1 cellular context compared by ENCODE assay signal in the genomic region with DNA sequence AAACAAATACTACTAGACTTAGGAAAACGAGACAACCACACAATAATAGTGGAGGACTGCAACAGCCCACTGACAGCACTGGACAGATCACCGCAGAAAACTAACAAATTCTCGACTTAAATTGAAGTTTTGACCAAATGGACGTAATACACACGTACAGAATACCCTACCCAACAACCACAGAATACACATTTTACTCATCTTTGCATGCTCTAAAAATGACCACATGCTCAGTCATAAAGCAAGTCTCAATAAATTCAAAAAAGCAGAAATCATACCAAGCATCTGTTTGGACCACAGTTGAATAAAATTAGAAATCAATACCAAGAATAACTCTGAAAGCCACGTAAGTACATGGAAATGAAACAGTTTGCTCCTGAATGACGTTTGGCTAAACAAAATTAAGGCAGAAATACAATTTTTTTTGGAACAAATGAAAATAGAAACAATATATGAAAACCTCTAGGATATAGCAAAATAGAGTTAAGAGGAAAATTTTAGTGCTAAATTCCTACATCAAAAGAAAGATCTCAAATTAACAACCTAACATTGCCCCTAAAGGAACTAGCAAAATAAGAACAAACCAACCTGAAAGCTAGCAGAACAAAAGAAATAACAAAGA.
TF ChIP-seq lines count a peak whose summit lies in the region.

No MANE protein-coding gene starts in this region.

TF ChIP-seq in GM12878, 131 proteins besides CTCF, POLR2A, EP300 and RAD21 (continued from another document and continues in another):
- TF ChIP-seq, protein P1, sequence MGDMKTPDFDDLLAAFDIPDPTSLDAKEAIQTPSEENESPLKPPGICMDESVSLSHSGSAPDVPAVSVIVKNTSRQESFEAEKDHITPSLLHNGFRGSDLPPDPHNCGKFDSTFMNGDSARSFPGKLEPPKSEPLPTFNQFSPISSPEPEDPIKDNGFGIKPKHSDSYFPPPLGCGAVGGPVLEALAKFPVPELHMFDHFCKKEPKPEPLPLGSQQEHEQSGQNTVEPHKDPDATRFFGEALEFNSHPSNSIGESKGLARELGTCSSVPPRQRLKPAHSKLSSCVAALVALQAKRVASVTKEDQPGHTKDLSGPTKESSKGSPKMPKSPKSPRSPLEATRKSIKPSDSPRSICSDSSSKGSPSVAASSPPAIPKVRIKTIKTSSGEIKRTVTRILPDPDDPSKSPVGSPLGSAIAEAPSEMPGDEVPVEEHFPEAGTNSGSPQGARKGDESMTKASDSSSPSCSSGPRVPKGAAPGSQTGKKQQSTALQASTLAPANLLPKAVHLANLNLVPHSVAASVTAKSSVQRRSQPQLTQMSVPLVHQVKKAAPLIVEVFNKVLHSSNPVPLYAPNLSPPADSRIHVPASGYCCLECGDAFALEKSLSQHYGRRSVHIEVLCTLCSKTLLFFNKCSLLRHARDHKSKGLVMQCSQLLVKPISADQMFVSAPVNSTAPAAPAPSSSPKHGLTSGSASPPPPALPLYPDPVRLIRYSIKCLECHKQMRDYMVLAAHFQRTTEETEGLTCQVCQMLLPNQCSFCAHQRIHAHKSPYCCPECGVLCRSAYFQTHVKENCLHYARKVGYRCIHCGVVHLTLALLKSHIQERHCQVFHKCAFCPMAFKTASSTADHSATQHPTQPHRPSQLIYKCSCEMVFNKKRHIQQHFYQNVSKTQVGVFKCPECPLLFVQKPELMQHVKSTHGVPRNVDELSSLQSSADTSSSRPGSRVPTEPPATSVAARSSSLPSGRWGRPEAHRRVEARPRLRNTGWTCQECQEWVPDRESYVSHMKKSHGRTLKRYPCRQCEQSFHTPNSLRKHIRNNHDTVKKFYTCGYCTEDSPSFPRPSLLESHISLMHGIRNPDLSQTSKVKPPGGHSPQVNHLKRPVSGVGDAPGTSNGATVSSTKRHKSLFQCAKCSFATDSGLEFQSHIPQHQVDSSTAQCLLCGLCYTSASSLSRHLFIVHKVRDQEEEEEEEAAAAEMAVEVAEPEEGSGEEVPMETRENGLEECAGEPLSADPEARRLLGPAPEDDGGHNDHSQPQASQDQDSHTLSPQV (IDR thresholded peaks at IDR 0.05), result peak; percentile 96
- TF ChIP-seq, protein P2, sequence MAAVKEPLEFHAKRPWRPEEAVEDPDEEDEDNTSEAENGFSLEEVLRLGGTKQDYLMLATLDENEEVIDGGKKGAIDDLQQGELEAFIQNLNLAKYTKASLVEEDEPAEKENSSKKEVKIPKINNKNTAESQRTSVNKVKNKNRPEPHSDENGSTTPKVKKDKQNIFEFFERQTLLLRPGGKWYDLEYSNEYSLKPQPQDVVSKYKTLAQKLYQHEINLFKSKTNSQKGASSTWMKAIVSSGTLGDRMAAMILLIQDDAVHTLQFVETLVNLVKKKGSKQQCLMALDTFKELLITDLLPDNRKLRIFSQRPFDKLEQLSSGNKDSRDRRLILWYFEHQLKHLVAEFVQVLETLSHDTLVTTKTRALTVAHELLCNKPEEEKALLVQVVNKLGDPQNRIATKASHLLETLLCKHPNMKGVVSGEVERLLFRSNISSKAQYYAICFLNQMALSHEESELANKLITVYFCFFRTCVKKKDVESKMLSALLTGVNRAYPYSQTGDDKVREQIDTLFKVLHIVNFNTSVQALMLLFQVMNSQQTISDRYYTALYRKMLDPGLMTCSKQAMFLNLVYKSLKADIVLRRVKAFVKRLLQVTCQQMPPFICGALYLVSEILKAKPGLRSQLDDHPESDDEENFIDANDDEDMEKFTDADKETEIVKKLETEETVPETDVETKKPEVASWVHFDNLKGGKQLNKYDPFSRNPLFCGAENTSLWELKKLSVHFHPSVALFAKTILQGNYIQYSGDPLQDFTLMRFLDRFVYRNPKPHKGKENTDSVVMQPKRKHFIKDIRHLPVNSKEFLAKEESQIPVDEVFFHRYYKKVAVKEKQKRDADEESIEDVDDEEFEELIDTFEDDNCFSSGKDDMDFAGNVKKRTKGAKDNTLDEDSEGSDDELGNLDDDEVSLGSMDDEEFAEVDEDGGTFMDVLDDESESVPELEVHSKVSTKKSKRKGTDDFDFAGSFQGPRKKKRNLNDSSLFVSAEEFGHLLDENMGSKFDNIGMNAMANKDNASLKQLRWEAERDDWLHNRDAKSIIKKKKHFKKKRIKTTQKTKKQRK (IDR thresholded peaks at IDR 0.05; ENCODE audit: low read depth, low read length), result no peak
- TF ChIP-seq YBX1 (IDR thresholded peaks at IDR 0.05) (no peak), MEF2B (IDR thresholded peaks at IDR 0.05; ENCODE audit: partially characterized antibody, poor library complexity, severe bottlenecking) (peak; percentile 97), EED (IDR thresholded peaks at IDR 0.05; ENCODE audit: low read depth) (peak; percentile 94), IKZF1 (conservative IDR thresholded peaks at IDR 0.05) (peak; percentile 92), BRCA1 (IDR thresholded peaks at IDR 0.05; ENCODE audit: low read depth, low read length) (no peak), ZBED1 (IDR thresholded peaks at IDR 0.05; ENCODE audit: borderline replicate concordance) (peak; percentile 98), IRF4 (IDR thresholded peaks at IDR 0.05; ENCODE audit: low read depth, low read length) (peak; percentile 98), BCL11A (IDR thresholded peaks at IDR 0.05; ENCODE audit: low read depth, low read length) (peak; percentile 99), SRF (IDR thresholded peaks at IDR 0.05; ENCODE audit: low read depth in 2 of 2, low read length in 2 of 2) (0 out of 4 replicates have a peak, but pooled peaks of 1 of the 2 experiments have one; percentile 18), CBX3 (IDR thresholded peaks at IDR 0.05; ENCODE audit: borderline replicate concordance, low read depth) (no peak), BMI1 (IDR thresholded peaks at IDR 0.05; ENCODE audit: borderline replicate concordance) (peak; percentile 92), ETV6 (conservative IDR thresholded peaks at IDR 0.05 in 1 of 2, IDR thresholded peaks at IDR 0.05 in 1 of 2; ENCODE audit: borderline replicate concordance in 1 of 2, low read depth in 1 of 2) (peak in 1 of 2 experiments; percentile 83; a peak in 2 of 4 replicates), SMAD1 (IDR thresholded peaks at IDR 0.05; ENCODE audit: low read depth, partially characterized antibody) (peak; percentile 59), RBBP5 (conservative IDR thresholded peaks at IDR 0.05) (no peak), PAX5 (IDR thresholded peaks at IDR 0.05; ENCODE audit: borderline replicate concordance, low read depth, low read length) (peak; percentile 97), SMARCA5 (IDR thresholded peaks at IDR 0.05) (no peak), IKZF2 (IDR thresholded peaks at IDR 0.05) (peak; percentile 93 to 97), FOXK2 (IDR thresholded peaks at IDR 0.05) (no peak), TBL1XR1 (IDR thresholded peaks at IDR 0.05; ENCODE audit: low read depth, low read length) (peak; percentile 92; the same call in 1 of the 2 replicates), RAD51 (IDR thresholded peaks at IDR 0.05) (peak; percentile 63; the same call in 1 of the 2 replicates), CHD2 (IDR thresholded peaks at IDR 0.05; ENCODE audit: borderline replicate concordance, low read depth, low read length) (peak; percentile 78; the same call in 1 of the 2 replicates), STAT3 (IDR thresholded peaks at IDR 0.05; ENCODE audit: low read depth, low read length) (peak; percentile 96), PML (IDR thresholded peaks at IDR 0.05; ENCODE audit: low read length) (peak; percentile 87)
- TF ChIP-seq, protein P3, sequence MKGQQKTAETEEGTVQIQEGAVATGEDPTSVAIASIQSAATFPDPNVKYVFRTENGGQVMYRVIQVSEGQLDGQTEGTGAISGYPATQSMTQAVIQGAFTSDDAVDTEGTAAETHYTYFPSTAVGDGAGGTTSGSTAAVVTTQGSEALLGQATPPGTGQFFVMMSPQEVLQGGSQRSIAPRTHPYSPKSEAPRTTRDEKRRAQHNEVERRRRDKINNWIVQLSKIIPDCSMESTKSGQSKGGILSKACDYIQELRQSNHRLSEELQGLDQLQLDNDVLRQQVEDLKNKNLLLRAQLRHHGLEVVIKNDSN (IDR thresholded peaks at IDR 0.05; ENCODE audit: borderline replicate concordance, extremely low read length, insufficient read depth, low read depth, low read length), result no peak
- TF ChIP-seq, protein P4, sequence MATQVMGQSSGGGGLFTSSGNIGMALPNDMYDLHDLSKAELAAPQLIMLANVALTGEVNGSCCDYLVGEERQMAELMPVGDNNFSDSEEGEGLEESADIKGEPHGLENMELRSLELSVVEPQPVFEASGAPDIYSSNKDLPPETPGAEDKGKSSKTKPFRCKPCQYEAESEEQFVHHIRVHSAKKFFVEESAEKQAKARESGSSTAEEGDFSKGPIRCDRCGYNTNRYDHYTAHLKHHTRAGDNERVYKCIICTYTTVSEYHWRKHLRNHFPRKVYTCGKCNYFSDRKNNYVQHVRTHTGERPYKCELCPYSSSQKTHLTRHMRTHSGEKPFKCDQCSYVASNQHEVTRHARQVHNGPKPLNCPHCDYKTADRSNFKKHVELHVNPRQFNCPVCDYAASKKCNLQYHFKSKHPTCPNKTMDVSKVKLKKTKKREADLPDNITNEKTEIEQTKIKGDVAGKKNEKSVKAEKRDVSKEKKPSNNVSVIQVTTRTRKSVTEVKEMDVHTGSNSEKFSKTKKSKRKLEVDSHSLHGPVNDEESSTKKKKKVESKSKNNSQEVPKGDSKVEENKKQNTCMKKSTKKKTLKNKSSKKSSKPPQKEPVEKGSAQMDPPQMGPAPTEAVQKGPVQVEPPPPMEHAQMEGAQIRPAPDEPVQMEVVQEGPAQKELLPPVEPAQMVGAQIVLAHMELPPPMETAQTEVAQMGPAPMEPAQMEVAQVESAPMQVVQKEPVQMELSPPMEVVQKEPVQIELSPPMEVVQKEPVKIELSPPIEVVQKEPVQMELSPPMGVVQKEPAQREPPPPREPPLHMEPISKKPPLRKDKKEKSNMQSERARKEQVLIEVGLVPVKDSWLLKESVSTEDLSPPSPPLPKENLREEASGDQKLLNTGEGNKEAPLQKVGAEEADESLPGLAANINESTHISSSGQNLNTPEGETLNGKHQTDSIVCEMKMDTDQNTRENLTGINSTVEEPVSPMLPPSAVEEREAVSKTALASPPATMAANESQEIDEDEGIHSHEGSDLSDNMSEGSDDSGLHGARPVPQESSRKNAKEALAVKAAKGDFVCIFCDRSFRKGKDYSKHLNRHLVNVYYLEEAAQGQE (IDR thresholded peaks at IDR 0.05; ENCODE audit: low read depth, low read length), result no peak
- TF ChIP-seq, protein P5, sequence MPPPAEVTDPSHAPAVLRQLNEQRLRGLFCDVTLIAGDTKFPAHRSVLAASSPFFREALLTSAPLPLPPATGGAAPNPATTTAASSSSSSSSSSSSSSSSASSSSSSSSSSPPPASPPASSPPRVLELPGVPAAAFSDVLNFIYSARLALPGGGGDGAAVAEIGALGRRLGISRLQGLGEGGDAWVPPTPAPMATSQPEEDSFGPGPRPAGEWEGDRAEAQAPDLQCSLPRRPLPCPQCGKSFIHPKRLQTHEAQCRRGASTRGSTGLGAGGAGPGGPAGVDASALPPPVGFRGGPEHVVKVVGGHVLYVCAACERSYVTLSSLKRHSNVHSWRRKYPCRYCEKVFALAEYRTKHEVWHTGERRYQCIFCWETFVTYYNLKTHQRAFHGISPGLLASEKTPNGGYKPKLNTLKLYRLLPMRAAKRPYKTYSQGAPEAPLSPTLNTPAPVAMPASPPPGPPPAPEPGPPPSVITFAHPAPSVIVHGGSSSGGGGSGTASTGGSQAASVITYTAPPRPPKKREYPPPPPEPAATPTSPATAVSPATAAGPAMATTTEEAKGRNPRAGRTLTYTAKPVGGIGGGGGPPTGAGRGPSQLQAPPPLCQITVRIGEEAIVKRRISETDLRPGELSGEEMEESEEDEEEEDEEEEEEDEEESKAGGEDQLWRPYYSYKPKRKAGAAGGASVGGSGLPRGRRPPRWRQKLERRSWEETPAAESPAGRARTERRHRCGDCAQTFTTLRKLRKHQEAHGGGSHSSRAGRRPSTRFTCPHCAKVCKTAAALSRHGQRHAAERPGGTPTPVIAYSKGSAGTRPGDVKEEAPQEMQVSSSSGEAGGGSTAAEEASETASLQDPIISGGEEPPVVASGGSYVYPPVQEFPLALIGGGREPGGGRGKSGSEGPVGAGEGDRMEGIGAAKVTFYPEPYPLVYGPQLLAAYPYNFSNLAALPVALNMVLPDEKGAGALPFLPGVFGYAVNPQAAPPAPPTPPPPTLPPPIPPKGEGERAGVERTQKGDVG (CRISPR knock-in tag; IDR thresholded peaks at IDR 0.05), result no peak
- TF ChIP-seq, protein P6, sequence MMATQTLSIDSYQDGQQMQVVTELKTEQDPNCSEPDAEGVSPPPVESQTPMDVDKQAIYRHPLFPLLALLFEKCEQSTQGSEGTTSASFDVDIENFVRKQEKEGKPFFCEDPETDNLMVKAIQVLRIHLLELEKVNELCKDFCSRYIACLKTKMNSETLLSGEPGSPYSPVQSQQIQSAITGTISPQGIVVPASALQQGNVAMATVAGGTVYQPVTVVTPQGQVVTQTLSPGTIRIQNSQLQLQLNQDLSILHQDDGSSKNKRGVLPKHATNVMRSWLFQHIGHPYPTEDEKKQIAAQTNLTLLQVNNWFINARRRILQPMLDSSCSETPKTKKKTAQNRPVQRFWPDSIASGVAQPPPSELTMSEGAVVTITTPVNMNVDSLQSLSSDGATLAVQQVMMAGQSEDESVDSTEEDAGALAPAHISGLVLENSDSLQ (IDR thresholded peaks at IDR 0.05), result peak; percentile 66; the same call in 1 of the 2 replicates
- TF ChIP-seq, protein P7, sequence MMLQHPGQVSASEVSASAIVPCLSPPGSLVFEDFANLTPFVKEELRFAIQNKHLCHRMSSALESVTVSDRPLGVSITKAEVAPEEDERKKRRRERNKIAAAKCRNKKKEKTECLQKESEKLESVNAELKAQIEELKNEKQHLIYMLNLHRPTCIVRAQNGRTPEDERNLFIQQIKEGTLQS (IDR thresholded peaks at IDR 0.05; ENCODE audit: borderline replicate concordance, extremely low read depth, low read depth, low read length), result no peak
- TF ChIP-seq, protein P8, sequence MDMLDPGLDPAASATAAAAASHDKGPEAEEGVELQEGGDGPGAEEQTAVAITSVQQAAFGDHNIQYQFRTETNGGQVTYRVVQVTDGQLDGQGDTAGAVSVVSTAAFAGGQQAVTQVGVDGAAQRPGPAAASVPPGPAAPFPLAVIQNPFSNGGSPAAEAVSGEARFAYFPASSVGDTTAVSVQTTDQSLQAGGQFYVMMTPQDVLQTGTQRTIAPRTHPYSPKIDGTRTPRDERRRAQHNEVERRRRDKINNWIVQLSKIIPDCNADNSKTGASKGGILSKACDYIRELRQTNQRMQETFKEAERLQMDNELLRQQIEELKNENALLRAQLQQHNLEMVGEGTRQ (IDR thresholded peaks at IDR 0.05; ENCODE audit: borderline replicate concordance, low read depth, low read length), result no peak
